Comparison of ENCODE assay signal across 15 cellular contexts in genomic region chr2:33136056-33136455, GRCh38.
DNase-seq lines count a peak whose midpoint lies in the region; ATAC-seq, FAIRE-seq and TF ChIP-seq lines count a peak whose summit lies in the region.
"Had no signal": no experiment of that assay in that cellular context is flagged by ENCODE, and none has a peak within 500 bp of the region (broad histone marks: within the 10 kb centered on the region; RNA-seq: fewer than 3 reads in every experiment).

No MANE protein-coding gene starts in this region.

- H3K27ac Mint-ChIP-seq in MCF 10A (ENCODE audit: low read depth, unreplicated experiment) (peak overlapping the region; percentile 93), mesothelial cell of epicardium (no peak overlapping the region)
- H3K27ac Mint-ChIP-seq: CD8-positive, alpha-beta memory T cell; stimulated activated memory B cell treated with anti-CD40 and anti-IgM and Interleukin-4, amounts not matched to agents 10 μg/mL and 1 μg/mL and 100 μg/mL, for 72 hours had no signal

- CTCF ChIA-PET in MCF 10A (lab: Yijun Ruan, JAX) = no interaction called here

- H3K27me3 Mint-ChIP-seq in MCF 10A (ENCODE audit: insufficient read depth, unreplicated experiment) (no peaks in the 10 kb centered on the region), mesothelial cell of epicardium (ENCODE audit: low read depth) (no peaks in the 10 kb centered on the region)

- POLR2A ChIA-PET in MCF 10A (lab: Yijun Ruan, JAX) = interaction anchor here (0.9 to 5.5 kb wide), 10 partner anchors 9 to 463 kb away, joined by 3 to 62 read pairs (median 4); partner anchors contain the start of gene FAM98A

- H2AFZ ChIP-seq in keratinocyte (ENCODE audit: control insufficient read depth, low read length) = no peak overlapping the region

- H4K20me1 ChIP-seq in keratinocyte (ENCODE audit: control insufficient read depth, extremely low read depth, insufficient read depth, low read length) = no peaks in the 10 kb centered on the region

- dilution Hi-C loops in keratinocyte (cut with MboI; ENCODE audit: extremely low pct_ligation_motif_present, low sequenced_read_pairs) = no loop called here

- H3K36me3 Mint-ChIP-seq in MCF 10A (ENCODE audit: insufficient read depth, unreplicated experiment) (peaks cover 5% of the 10 kb centered on the region), mesothelial cell of epicardium (no peaks in the 10 kb centered on the region)
- H3K36me3 Mint-ChIP-seq: CD8-positive, alpha-beta memory T cell; stimulated activated memory B cell treated with anti-CD40 and anti-IgM and Interleukin-4, amounts not matched to agents 10 μg/mL and 1 μg/mL and 100 μg/mL, for 72 hours had no signal

- peak overlapping the region; percentile 6 for H3K4me2 ChIP-seq in keratinocyte (ENCODE audit: control insufficient read depth, extremely low read depth, insufficient read depth, low read depth, low read length)

- no TSS peak for BruUV-seq in MCF 10A (replicated peaks; lab: Mats Ljungman, UMichigan)

- TF ChIP-seq CTCF in MCF 10A (IDR thresholded peaks at IDR 0.05; ENCODE audit: unreplicated experiment) (no peak), keratinocyte (optimal IDR thresholded peaks at IDR 0.05 in 1 of 3, IDR thresholded peaks at IDR 0.05 in 1 of 3, conservative IDR thresholded peaks at IDR 0.05 in 1 of 3; ENCODE audit: extremely low read depth in 1 of 3, insufficient read depth in 2 of 3, low read length in 3 of 3) (no peak), suprapubic skin (IDR thresholded peaks at IDR 0.05) (no peak), mesothelial cell of epicardium (IDR thresholded peaks at IDR 0.05; ENCODE audit: unreplicated experiment) (no peak)

- no peaks in the 10 kb centered on the region for H3K9me3 Mint-ChIP-seq in MCF 10A (ENCODE audit: unreplicated experiment)
- H3K9me3 Mint-ChIP-seq in mesothelial cell of epicardium = no peaks in the 10 kb centered on the region
- H3K9me3 Mint-ChIP-seq: activated T-cell treated with anti-CD3 and anti-CD28 coated beads, Interleukin-2, amount 50 U/mL, for 4 hours; CD8-positive, alpha-beta memory T cell; stimulated activated memory B cell treated with anti-CD40 and anti-IgM and Interleukin-4, amounts not matched to agents 10 μg/mL and 1 μg/mL and 100 μg/mL, for 72 hours had no signal

- H3K4me3 Mint-ChIP-seq in MCF 10A (ENCODE audit: unreplicated experiment) (peak overlapping the region; percentile 91), mesothelial cell of epicardium (no peak overlapping the region)
- H3K4me3 Mint-ChIP-seq: activated T-cell treated with anti-CD3 and anti-CD28 coated beads, Interleukin-2, amount 50 U/mL, for 4 hours; CD8-positive, alpha-beta memory T cell; stimulated activated memory B cell treated with anti-CD40 and anti-IgM and Interleukin-4, amounts not matched to agents 10 μg/mL and 1 μg/mL and 100 μg/mL, for 72 hours had no signal

- H3K36me3 ChIP-seq in MG63 (peaks cover 4% of the 10 kb centered on the region), keratinocyte (ENCODE audit: control insufficient read depth in 2 of 2, extremely low read depth in 1 of 2, insufficient read depth in 2 of 2, low read length in 2 of 2) (no peaks in the 10 kb centered on the region), suprapubic skin (no peaks in the 10 kb centered on the region)
- H3K36me3 ChIP-seq: SJSA1 had no signal

- no peak for TF ChIP-seq POLR2A in suprapubic skin (IDR thresholded peaks at IDR 0.05)

- no peaks in the 10 kb centered on the region for H3K9me1 ChIP-seq in keratinocyte (ENCODE audit: control insufficient read depth, extremely low read depth, insufficient read depth, low read length)

- TF ChIP-seq EP300 in suprapubic skin (IDR thresholded peaks at IDR 0.05) = no peak

- peaks cover 45% of the 10 kb centered on the region for H3K4me1 Mint-ChIP-seq in MCF 10A (ENCODE audit: insufficient read depth, unreplicated experiment)
- peaks cover 27% of the 10 kb centered on the region for H3K4me1 Mint-ChIP-seq in mesothelial cell of epicardium
- H3K4me1 Mint-ChIP-seq: CD8-positive, alpha-beta memory T cell; stimulated activated memory B cell treated with anti-CD40 and anti-IgM and Interleukin-4, amounts not matched to agents 10 μg/mL and 1 μg/mL and 100 μg/mL, for 72 hours had no signal

- ATAC-seq in GM19452 (IDR thresholded peaks at IDR 0.05; ENCODE audit: unreplicated experiment) = no peak
- ATAC-seq: activated T-cell treated with anti-CD3 and anti-CD28 coated beads, Interleukin-2, amount 50 U/mL, for 4 hours; body of pancreas; stimulated activated memory B cell treated with anti-CD40 and anti-IgM and Interleukin-4, amounts not matched to agents 10 μg/mL and 1 μg/mL and 100 μg/mL, for 72 hours had no signal

- FAIRE-seq in keratinocyte (lab: Jason Lieb, UNC) = no peak

- intact Hi-C loops in MCF 10A (cut with micrococcal nuclease) = loop anchor here (1.0 to 5.0 kb wide), 2 partner anchors 74 to 236 kb away; no protein-coding TSS in a partner anchor

- 17% methylated on average over 4 of the region's 4 CpGs for WGBS in suprapubic skin

- H3K27me3 ChIP-seq in MG63 (no peaks in the 10 kb centered on the region), keratinocyte (ENCODE audit: control insufficient read depth, extremely low read depth, insufficient read depth, low read length) (no peaks in the 10 kb centered on the region), suprapubic skin (no peaks in the 10 kb centered on the region)
- H3K27me3 ChIP-seq: body of pancreas had no signal

- DNase-seq in MG63 (no peak), MCF 10A (ENCODE audit: unreplicated experiment) (peak; percentile 38), keratinocyte (ENCODE audit: low read depth, low spot score) (no peak), suprapubic skin (ENCODE audit: low spot score in 2 of 2) (no peak), mesothelial cell of epicardium (ENCODE audit: low spot score in 2 of 2, unreplicated experiment in 2 of 2) (no peak), COLO829 (ENCODE audit: low spot score) (no peak)
- DNase-seq in stimulated activated CD4-positive, alpha-beta T cell treated with anti-CD3 and anti-CD28 coated beads, Interleukin-2, amount 100 ng/mL, for 24 hours = no peak
- DNase-seq: activated T-cell treated with anti-CD3 and anti-CD28 coated beads, Interleukin-2, amount 50 U/mL, for 4 hours; CD8-positive, alpha-beta memory T cell; NCI-H524 treated with DMSO at 0.1 percent for 48 hours; stimulated activated CD4-positive, alpha-beta T cell treated with anti-CD3 and anti-CD28 coated beads, Interleukin-1b, Interleukin-23, amount 100 ng/mL, for 48 hours had no signal

- H3K27ac ChIP-seq in keratinocyte (ENCODE audit: control insufficient read depth, insufficient read depth, low read length) (no peak overlapping the region), suprapubic skin (peak overlapping the region; percentile 73)
- H3K27ac ChIP-seq: body of pancreas, SJSA1 had no signal

- H3K9me3 ChIP-seq in MG63 = no peaks in the 10 kb centered on the region
- no peaks in the 10 kb centered on the region for H3K9me3 ChIP-seq in keratinocyte (ENCODE audit: control insufficient read depth, low read depth, low read length)
- H3K9me3 ChIP-seq in suprapubic skin = no peaks in the 10 kb centered on the region
- H3K9me3 ChIP-seq: body of pancreas, SJSA1 had no signal

- H3K79me2 ChIP-seq in keratinocyte (ENCODE audit: control insufficient read depth, insufficient read depth, low read length) = no peaks in the 10 kb centered on the region

- peak overlapping the region; percentile 52 for H3K4me3 ChIP-seq in MG63
- no peak overlapping the region for H3K4me3 ChIP-seq in keratinocyte (ENCODE audit: control insufficient read depth in 2 of 3, extremely low read depth in 1 of 3, insufficient read depth in 2 of 3, low read depth in 1 of 3, low read length in 3 of 3)
- H3K4me3 ChIP-seq in suprapubic skin = peak overlapping the region; percentile 36
- H3K4me3 ChIP-seq: body of pancreas, SJSA1 had no signal

- H3K4me1 ChIP-seq in keratinocyte (ENCODE audit: control insufficient read depth, extremely low read depth, insufficient read depth, low read length) (peaks cover 32% of the 10 kb centered on the region), suprapubic skin (peaks cover 23% of the 10 kb centered on the region)
- H3K4me1 ChIP-seq: body of pancreas had no signal

- H3K9ac ChIP-seq in keratinocyte (ENCODE audit: control insufficient read depth, extremely low read depth, insufficient read depth, low read length) = no peak overlapping the region

Comparison
In these comparisons a context has a peak if more than half of its experiments do, and no peak if none do; other contexts are left out.
1. H3K4me3 ChIP-seq: peak in MG63 (single experiment) and suprapubic skin (single experiment); none in keratinocyte (0 of 3).